ENCODE assay signal across 29 cellular contexts in the genomic region with DNA sequence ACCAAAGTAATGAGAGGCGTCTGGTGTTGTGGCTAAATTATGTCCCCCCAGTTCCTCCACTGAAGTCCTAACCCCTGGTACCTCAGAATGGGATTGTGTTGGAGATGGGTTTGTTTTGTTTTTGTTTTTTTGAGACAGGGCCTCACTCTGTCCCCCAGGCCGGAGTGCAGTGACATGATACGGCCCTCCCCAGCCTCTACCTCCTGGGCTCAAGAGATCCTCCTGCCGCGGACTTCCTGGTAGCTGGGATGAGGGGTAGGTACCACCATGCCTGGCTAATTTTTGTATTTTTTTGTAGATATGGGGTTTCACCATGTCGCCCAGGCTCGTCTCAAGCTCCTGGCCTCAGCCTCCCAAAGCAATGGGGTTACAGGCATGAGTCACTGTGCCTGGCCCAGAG.
A peak's percentile ranks its signal among the peaks of the same experiment; 100 is the strongest.
DNase-seq lines count a peak whose midpoint lies in the region; ATAC-seq and TF ChIP-seq lines count a peak whose summit lies in the region.
"Had no signal": no experiment of that assay in that cellular context is flagged by ENCODE, and none has a peak within 500 bp of the region (broad histone marks: within the 10 kb centered on the region; RNA-seq: fewer than 3 reads in every experiment).

No MANE protein-coding gene starts in this region.

- H3K4me3 ChIP-seq in right atrium auricular region (no peak overlapping the region), heart left ventricle (no peak overlapping the region), colonic mucosa (no peak overlapping the region)
- H3K4me3 ChIP-seq: A549, cardiac muscle cell, lower lobe of right lung had no signal

- no peak overlapping the region for H3K4me3 Mint-ChIP-seq in osteocyte (ENCODE audit: unreplicated experiment)
- H3K4me3 Mint-ChIP-seq: activated CD4-positive, alpha-beta T cell treated with anti-CD3 and anti-CD28 coated beads, Interleukin-2, amount 10 ng/mL, durations not matched to agents 24 days and 14 days; naive thymus-derived CD8-positive, alpha-beta T cell; T-helper 2 cell treated with Interferon-gamma antibody and Interleukin-4, amounts not matched to agents 5 μg/mL and 100 μg/mL, for 36 hours had no signal

- TF ChIP-seq CTCF in right atrium auricular region (IDR thresholded peaks at IDR 0.05) (no peak), heart left ventricle (IDR thresholded peaks at IDR 0.05) (no peak), colonic mucosa (IDR thresholded peaks at IDR 0.05) (no peak), osteocyte (IDR thresholded peaks at IDR 0.05) (no peak)

- H3K9me3 ChIP-seq in right atrium auricular region (no peaks in the 10 kb centered on the region), heart left ventricle (no peaks in the 10 kb centered on the region), colonic mucosa (no peaks in the 10 kb centered on the region)
- H3K9me3 ChIP-seq: A549, lower lobe of right lung had no signal

- no peaks in the 10 kb centered on the region for H3K4me1 Mint-ChIP-seq in osteocyte (ENCODE audit: unreplicated experiment)

- ATAC-seq in heart left ventricle (no peak), GM21447 (IDR thresholded peaks at IDR 0.05; ENCODE audit: unreplicated experiment) (no peak)
- ATAC-seq: A549; lower lobe of right lung; naive thymus-derived CD8-positive, alpha-beta T cell; Panc1 had no signal

- H3K27me3 ChIP-seq in right atrium auricular region (no peaks in the 10 kb centered on the region), heart left ventricle (no peaks in the 10 kb centered on the region), colonic mucosa (no peaks in the 10 kb centered on the region)
- H3K27me3 ChIP-seq: cardiac muscle cell had no signal

- no peaks in the 10 kb centered on the region for H3K27me3 Mint-ChIP-seq in osteocyte (ENCODE audit: unreplicated experiment)

- H3K36me3 Mint-ChIP-seq in osteocyte (ENCODE audit: unreplicated experiment), result no peaks in the 10 kb centered on the region
- H3K36me3 Mint-ChIP-seq: naive thymus-derived CD8-positive, alpha-beta T cell had no signal

- 94 to 99% (median 96%) methylated on average over 7 of the region's 7 CpGs for WGBS in heart left ventricle, 4 donors

- intact Hi-C loops in heart left ventricle (cut with DNase I), result no loop called here
- intact Hi-C loops in colonic mucosa (cut with DNase I), result loop anchor here (5.0 to 10.0 kb wide), 2 partner anchors 148 to 210 kb away; no protein-coding TSS in a partner anchor

- no peak for TF ChIP-seq POLR2A in heart left ventricle (IDR thresholded peaks at IDR 0.05)

- H3K36me3 ChIP-seq in right atrium auricular region (no peaks in the 10 kb centered on the region), heart left ventricle (no peaks in the 10 kb centered on the region), colonic mucosa (no peaks in the 10 kb centered on the region)
- H3K36me3 ChIP-seq: cardiac muscle cell, lower lobe of right lung had no signal

- H3K27ac ChIP-seq in right atrium auricular region (no peak overlapping the region), heart left ventricle (no peak overlapping the region), colonic mucosa (no peak overlapping the region)
- H3K27ac ChIP-seq: A549, cardiac muscle cell, KMS-11, lower lobe of right lung had no signal

- H3K4me1 ChIP-seq in right atrium auricular region (no peaks in the 10 kb centered on the region), heart left ventricle (peaks cover 0 to 7% (median 0%) of the 10 kb centered on the region in 12 donors), colonic mucosa (no peaks in the 10 kb centered on the region)
- H3K4me1 ChIP-seq: lower lobe of right lung had no signal

- H3K9me3 Mint-ChIP-seq in osteocyte (ENCODE audit: unreplicated experiment), result no peaks in the 10 kb centered on the region
- H3K9me3 Mint-ChIP-seq: activated CD4-positive, alpha-beta T cell treated with anti-CD3 and anti-CD28 coated beads, Interleukin-2, amount 10 ng/mL, durations not matched to agents 24 days and 14 days; naive thymus-derived CD8-positive, alpha-beta T cell; T-helper 2 cell treated with Interferon-gamma antibody and Interleukin-4, amounts not matched to agents 5 μg/mL and 100 μg/mL, for 36 hours had no signal

- H3K9ac ChIP-seq in colonic mucosa (ENCODE audit: low read depth in 2 of 2, low read length in 2 of 2), result no peak overlapping the region
- H3K9ac ChIP-seq: KMS-11 had no signal

- DNase-seq in right atrium auricular region (ENCODE audit: low spot score), result peak; percentile 38
- DNase-seq in heart left ventricle, result no peak
- DNase-seq in colonic mucosa, result peak; percentile 7
- DNase-seq in osteocyte (ENCODE audit: extremely low spot score, unreplicated experiment), result peak; percentile 23
- no peak for DNase-seq in hypothalamus (lab: John Stamatoyannopoulos, UW)
- DNase-seq in OCI-M1 (lab: John Stamatoyannopoulos, UW), result no peak
- DNase-seq in AML-193 (lab: John Stamatoyannopoulos, UW), result no peak
- DNase-seq: activated CD4-positive, alpha-beta T cell treated with anti-CD3 and anti-CD28 coated beads, Interleukin-2, amount 10 ng/mL, durations not matched to agents 24 days and 14 days; activated gamma-delta T cell treated with Interleukin-2 at 50 U/mL for 16 hours; activated T-cell treated with anti-CD3 and anti-CD28 coated beads, Interleukin-2, amount 50 U/mL, for 48 hours; cortex of kidney; DMS153; HCEC 1CT; lower lobe of right lung; NCI-H1417 treated with DMSO at 0.1 percent for 48 hours; NCI-H2029 treated with DMSO at 0.1 percent for 48 hours; NCI-H526 treated with DMSO at 0.1 percent for 48 hours; NK-92 treated with Interleukin-12 subunit alpha and Interleukin-12 subunit beta, amount 100 ng/mL, for 24 hours; SHP77 treated with DMSO at 0.1 percent for 48 hours; stimulated activated CD4-positive, alpha-beta T cell treated with anti-CD3 and anti-CD28 coated beads, Interleukin-15, amount 100 ng/mL, for 24 hours; stimulated activated CD4-positive, alpha-beta T cell treated with anti-CD3 and anti-CD28 coated beads, Interleukin-4, amount 100 ng/mL, for 4 hours; stimulated activated naive CD4-positive, alpha-beta T cell had no signal

- H3K27ac Mint-ChIP-seq in osteocyte (ENCODE audit: unreplicated experiment), result no peak overlapping the region
- H3K27ac Mint-ChIP-seq: activated CD4-positive, alpha-beta T cell treated with anti-CD3 and anti-CD28 coated beads, Interleukin-2, amount 10 ng/mL, durations not matched to agents 24 days and 14 days; T-helper 2 cell treated with Interferon-gamma antibody and Interleukin-4, amounts not matched to agents 5 μg/mL and 100 μg/mL, for 36 hours had no signal

Comparison
In these comparisons a context has a peak if more than half of its experiments do, and no peak if none do; other contexts are left out.
1. DNase-seq: peak in right atrium auricular region (single experiment), colonic mucosa (single experiment) and osteocyte (single experiment); none in heart left ventricle (0 of 5), hypothalamus (0 of 51), OCI-M1 (single experiment) and AML-193 (0 of 2).